18 cellular contexts compared by ENCODE assay signal in the genomic region with DNA sequence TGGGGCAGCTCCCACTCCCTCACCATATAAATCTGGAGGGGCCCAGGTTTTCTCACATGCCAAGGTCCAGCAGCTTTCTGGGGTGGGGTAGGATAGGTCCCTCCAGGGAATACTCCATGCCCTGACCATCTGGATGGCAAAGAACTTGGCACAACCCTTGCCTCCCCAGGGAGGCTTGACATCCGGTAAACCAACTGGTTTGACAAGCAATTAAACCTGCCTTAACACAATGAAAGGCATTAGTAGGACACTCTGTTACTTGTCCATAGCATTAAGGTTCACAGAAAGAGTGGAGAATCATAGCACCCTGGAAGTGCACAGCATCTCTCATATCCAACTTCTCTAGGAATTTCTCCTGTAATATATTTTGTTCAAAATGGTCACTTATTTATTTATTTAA.
DNase-seq lines count a peak whose midpoint lies in the region; TF ChIP-seq lines count a peak whose summit lies in the region.
"Had no signal": no experiment of that assay in that cellular context is flagged by ENCODE, and none has a peak within 500 bp of the region (broad histone marks: within the 10 kb centered on the region; RNA-seq: fewer than 3 reads in every experiment).

No MANE protein-coding gene starts in this region.

- H3K9me3 ChIP-seq in BLaER1 = peaks cover 4% of the 10 kb centered on the region; the same call in 1 of the 2 replicates
- peaks cover 0 to 13% (median 8%) of the 10 kb centered on the region in 11 experiments; a peak in 12 of 22 replicates for H3K9me3 ChIP-seq in BLaER1 treated with 17β-estradiol and CSF1 and Interleukin-3, amounts not matched to agents 10 nM and 100 nM (replicated peaks in 1 of 11)
- peaks cover 0 to 4% (median 0%) of the 10 kb centered on the region in 4 donors for H3K9me3 ChIP-seq in tibial nerve

- TF ChIP-seq POLR2A in tibial nerve (IDR thresholded peaks at IDR 0.05) = no peak

- no peak for TF ChIP-seq CTCF in VCaP (conservative IDR thresholded peaks at IDR 0.05)
- no peak for TF ChIP-seq CTCF in HFFc6 (IDR thresholded peaks at IDR 0.05)
- TF ChIP-seq CTCF in tibial nerve (IDR thresholded peaks at IDR 0.05) = no peak

- TF ChIP-seq EP300 in tibial nerve (IDR thresholded peaks at IDR 0.05) = no peak

- no peaks in the 10 kb centered on the region for H4K20me1 ChIP-seq in BLaER1
- no peaks in the 10 kb centered on the region for H4K20me1 ChIP-seq in BLaER1 treated with 17β-estradiol and CSF1 and Interleukin-3, amounts not matched to agents 10 nM and 100 nM

- H3K4me3 ChIP-seq in BLaER1 (no peak overlapping the region), tibial nerve (no peak overlapping the region)
- H3K4me3 ChIP-seq in BLaER1 treated with 17β-estradiol and CSF1 and Interleukin-3, amounts not matched to agents 10 nM and 100 nM = no peak overlapping the region
- H3K4me3 ChIP-seq: K562, SK-N-MC had no signal

- no peaks in the 10 kb centered on the region for H3K4me1 Mint-ChIP-seq in HFFc6 (ENCODE audit: low read depth)
- H3K4me1 Mint-ChIP-seq: CD4-positive, CD25-positive, alpha-beta regulatory T cell had no signal

- H3K4me1 ChIP-seq in BLaER1 (peaks cover 27% of the 10 kb centered on the region), tibial nerve (no peaks in the 10 kb centered on the region)
- H3K4me1 ChIP-seq in BLaER1 treated with 17β-estradiol and CSF1 and Interleukin-3, amounts not matched to agents 10 nM and 100 nM = peaks cover 0 to 23% (median 17%) of the 10 kb centered on the region in 10 experiments; a peak in 17 of 20 replicates
- H3K4me1 ChIP-seq: Caco-2 had no signal

- H3K27ac ChIP-seq in BLaER1 (no peak overlapping the region), VCaP (peak overlapping the region; percentile 51; the same call in 1 of the 2 replicates), tibial nerve (no peak overlapping the region)
- no peak overlapping the region for H3K27ac ChIP-seq in BLaER1 treated with 17β-estradiol and CSF1 and Interleukin-3, amounts not matched to agents 10 nM and 100 nM
- H3K27ac ChIP-seq: SK-N-MC had no signal

- H3K27me3 Mint-ChIP-seq in HFFc6 (ENCODE audit: insufficient read depth) = no peaks in the 10 kb centered on the region; the same call in 1 of the 2 replicates

- no peak overlapping the region for H3K27ac Mint-ChIP-seq in HFFc6
- H3K27ac Mint-ChIP-seq: CD4-positive, CD25-positive, alpha-beta regulatory T cell; T-helper 2 cell treated with Interferon-gamma antibody and Interleukin-4, amounts not matched to agents 5 μg/mL and 100 μg/mL, for 36 hours had no signal

- DNase-seq in NCI-H1694 treated with DMSO at 0.1 percent for 48 hours (lab: John Stamatoyannopoulos, UW) = peak; percentile 61
- no peak for DNase-seq in HFFc6
- no peak for DNase-seq in stimulated activated naive CD4-positive, alpha-beta T cell treated with Interleukin-2 at 50 U/mL for 16 hours (lab: John Stamatoyannopoulos, UW)
- DNase-seq in tibial nerve (ENCODE audit: low spot score in 2 of 2) = no peak
- no peak for DNase-seq in NCI-H2029 (lab: John Stamatoyannopoulos, UW)
- DNase-seq: AML-193; Caco-2; CD4-positive, CD25-positive, alpha-beta regulatory T cell; DND-41; NCI-H1930; NCI-H774; SHP77 had no signal

- 74 to 100% methylated on average over 1 of the region's 1 CpG for WGBS in tibial nerve, 2 donors

- H3K9ac ChIP-seq in BLaER1 = no peak overlapping the region
- H3K9ac ChIP-seq in BLaER1 treated with 17β-estradiol and CSF1 and Interleukin-3, amounts not matched to agents 10 nM and 100 nM = no peak overlapping the region

- peak overlapping the region; percentile 63 for H3K4me2 ChIP-seq in BLaER1
- H3K4me2 ChIP-seq in BLaER1 treated with 17β-estradiol and CSF1 and Interleukin-3, amounts not matched to agents 10 nM and 100 nM = peak overlapping the region; percentile 21 to 60 (median 32); a peak in 21 of 22 replicates

- H3K27me3 ChIP-seq in BLaER1 = no peaks in the 10 kb centered on the region
- no peaks in the 10 kb centered on the region for H3K27me3 ChIP-seq in BLaER1 treated with 17β-estradiol and CSF1 and Interleukin-3, amounts not matched to agents 10 nM and 100 nM
- no peaks in the 10 kb centered on the region for H3K27me3 ChIP-seq in tibial nerve

- no peaks in the 10 kb centered on the region for H3K36me3 ChIP-seq in BLaER1
- no peaks in the 10 kb centered on the region for H3K36me3 ChIP-seq in BLaER1 treated with 17β-estradiol and CSF1 and Interleukin-3, amounts not matched to agents 10 nM and 100 nM
- H3K36me3 ChIP-seq in tibial nerve = no peaks in the 10 kb centered on the region

- peaks cover 40% of the 10 kb centered on the region for H3K9me3 Mint-ChIP-seq in HFFc6

- no peaks in the 10 kb centered on the region for H3K36me3 Mint-ChIP-seq in HFFc6 (ENCODE audit: low read depth)
- H3K36me3 Mint-ChIP-seq: CD4-positive, CD25-positive, alpha-beta regulatory T cell had no signal

- H3K4me3 Mint-ChIP-seq in HFFc6 = no peak overlapping the region
- H3K4me3 Mint-ChIP-seq: CD4-positive, CD25-positive, alpha-beta regulatory T cell; T-helper 2 cell treated with Interferon-gamma antibody and Interleukin-4, amounts not matched to agents 5 μg/mL and 100 μg/mL, for 36 hours had no signal
